ENCODE assay signal across 1 cellular context in genomic region chr19:10424011-10424637, GRCh38.
TF ChIP-seq lines count a peak whose summit lies in the region.

No MANE protein-coding gene starts in this region.

TF ChIP-seq in HepG2, 621 proteins besides CTCF, POLR2A, EP300 and RAD21 (continued from another document and continues in another):
- TF ChIP-seq YEATS2 (CRISPR knock-in tag; IDR thresholded peaks at IDR 0.05; ENCODE audit: borderline replicate concordance) (no peak), MNT (IDR thresholded peaks at IDR 0.05) (no peak), JUNB (CRISPR knock-in tag; IDR thresholded peaks at IDR 0.05; ENCODE audit: borderline replicate concordance) (no peak), NCOA2 (CRISPR knock-in tag; IDR thresholded peaks at IDR 0.05) (no peak), ZNF746 (CRISPR knock-in tag; IDR thresholded peaks at IDR 0.05) (no peak), IKZF1 (IDR thresholded peaks at IDR 0.05) (no peak), ZNF704 (CRISPR knock-in tag; IDR thresholded peaks at IDR 0.05; ENCODE audit: borderline replicate concordance) (no peak), ZNF510 (CRISPR knock-in tag; IDR thresholded peaks at IDR 0.05; ENCODE audit: low read depth) (no peak), PLRG1 (conservative IDR thresholded peaks at IDR 0.05) (no peak), ZSCAN21 (CRISPR knock-in tag; IDR thresholded peaks at IDR 0.05; ENCODE audit: borderline replicate concordance) (no peak), RFXANK (CRISPR knock-in tag; IDR thresholded peaks at IDR 0.05) (no peak), BRCA1 (CRISPR knock-in tag; IDR thresholded peaks at IDR 0.05) (no peak), ZSCAN29 (CRISPR knock-in tag; conservative IDR thresholded peaks at IDR 0.05) (no peak), FOXK1 (CRISPR knock-in tag; IDR thresholded peaks at IDR 0.05; ENCODE audit: borderline replicate concordance, low read depth) (peak; percentile 11; the same call in 1 of the 2 replicates), FUBP1 (CRISPR knock-in tag; IDR thresholded peaks at IDR 0.05; ENCODE audit: borderline replicate concordance) (no peak), ZNF615 (CRISPR knock-in tag; IDR thresholded peaks at IDR 0.05; ENCODE audit: borderline replicate concordance) (no peak), KMT2A (CRISPR knock-in tag; IDR thresholded peaks at IDR 0.05) (peak; percentile 52), ZNF737 (CRISPR knock-in tag; IDR thresholded peaks at IDR 0.05; ENCODE audit: borderline replicate concordance) (no peak), SOX5 (CRISPR knock-in tag; IDR thresholded peaks at IDR 0.05; ENCODE audit: borderline replicate concordance) (no peak), FOXK2 (IDR thresholded peaks at IDR 0.05) (no peak), ZNF609 (CRISPR knock-in tag; IDR thresholded peaks at IDR 0.05; ENCODE audit: borderline replicate concordance) (no peak), ZSCAN30 (CRISPR knock-in tag; IDR thresholded peaks at IDR 0.05) (no peak), ZMAT3 (CRISPR knock-in tag; conservative IDR thresholded peaks at IDR 0.05) (no peak), ZC3H4 (CRISPR knock-in tag; IDR thresholded peaks at IDR 0.05; ENCODE audit: borderline replicate concordance) (no peak), HES4 (CRISPR knock-in tag; IDR thresholded peaks at IDR 0.05; ENCODE audit: borderline replicate concordance) (no peak), KLF11 (CRISPR knock-in tag; IDR thresholded peaks at IDR 0.05) (no peak), ZSCAN22 (CRISPR knock-in tag; IDR thresholded peaks at IDR 0.05) (no peak), ZNF34 (CRISPR knock-in tag; IDR thresholded peaks at IDR 0.05; ENCODE audit: borderline replicate concordance) (no peak), TOPORS (CRISPR knock-in tag; IDR thresholded peaks at IDR 0.05) (no peak), BRD4 (CRISPR knock-in tag; IDR thresholded peaks at IDR 0.05) (no peak), MAF1 (CRISPR knock-in tag; IDR thresholded peaks at IDR 0.05; ENCODE audit: borderline replicate concordance) (no peak), EZH2 (conservative IDR thresholded peaks at IDR 0.05; ENCODE audit: low read depth, low read length) (no peak), HDAC2 (CRISPR knock-in tag; IDR thresholded peaks at IDR 0.05) (0 out of 2 replicates have a peak, but pooled peaks have one; percentile 27), KIAA2018 (CRISPR knock-in tag; IDR thresholded peaks at IDR 0.05; ENCODE audit: borderline replicate concordance) (no peak), IRF9 (CRISPR knock-in tag; IDR thresholded peaks at IDR 0.05; ENCODE audit: borderline replicate concordance) (0 out of 2 replicates have a peak, but pooled peaks have one; percentile 29), ZNF549 (CRISPR knock-in tag; IDR thresholded peaks at IDR 0.05) (no peak), ZNF773 (CRISPR knock-in tag; IDR thresholded peaks at IDR 0.05; ENCODE audit: borderline replicate concordance) (no peak), MIXL1 (CRISPR knock-in tag; IDR thresholded peaks at IDR 0.05) (no peak), ZNF788 (CRISPR knock-in tag; IDR thresholded peaks at IDR 0.05; ENCODE audit: borderline replicate concordance) (no peak), SETDB1 (CRISPR knock-in tag; IDR thresholded peaks at IDR 0.05; ENCODE audit: borderline replicate concordance) (no peak), FOXO4 (CRISPR knock-in tag; conservative IDR thresholded peaks at IDR 0.05) (no peak), CERS6 (CRISPR knock-in tag; IDR thresholded peaks at IDR 0.05) (no peak), SATB2 (CRISPR knock-in tag; IDR thresholded peaks at IDR 0.05) (no peak), CC2D1A (CRISPR knock-in tag; IDR thresholded peaks at IDR 0.05) (no peak), MZF1 (CRISPR knock-in tag; IDR thresholded peaks at IDR 0.05; ENCODE audit: borderline replicate concordance) (no peak)
